In the genomic region with DNA sequence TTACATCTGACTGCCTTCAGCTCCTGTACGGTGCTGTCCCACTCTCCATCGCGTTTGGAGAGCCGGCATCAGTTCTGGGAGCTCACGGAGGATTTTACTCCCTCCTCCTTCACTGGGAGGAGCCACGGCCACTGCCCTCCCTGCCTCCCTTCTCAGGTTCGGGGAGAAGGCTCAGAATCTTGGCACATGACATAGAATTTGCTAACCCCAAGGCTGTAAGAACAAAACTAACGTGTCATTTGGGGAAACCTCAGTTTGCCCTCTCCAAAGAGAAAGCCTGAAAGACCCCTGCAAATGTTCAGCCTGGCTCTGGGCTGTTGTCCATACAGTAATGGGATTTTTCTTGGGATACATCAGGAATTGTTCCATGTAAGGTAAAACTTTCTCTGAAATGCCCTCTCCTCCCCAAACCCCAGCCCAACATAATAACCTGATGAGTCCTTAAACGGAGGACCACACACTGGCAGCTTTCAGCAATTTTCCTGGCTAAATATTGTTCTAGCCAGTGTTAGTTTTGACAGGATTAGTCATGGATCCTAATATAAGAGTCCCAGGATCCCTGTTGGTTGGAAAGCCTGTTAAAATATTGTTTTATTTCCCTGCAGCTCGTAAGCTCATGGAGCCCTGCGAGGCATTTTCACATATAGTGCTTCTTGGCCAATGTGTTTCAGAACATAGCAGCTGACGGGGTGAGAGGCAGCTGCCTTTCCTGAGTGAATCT, we compare ENCODE assay signal across 1 cellular context.
TF ChIP-seq lines count a peak whose summit lies in the region.

No MANE protein-coding gene starts in this region.

TF ChIP-seq in H1, 55 proteins besides CTCF, POLR2A, EP300 and RAD21:
- TF ChIP-seq CEBPB (IDR thresholded peaks at IDR 0.05; ENCODE audit: low read depth, low read length) (no peak), SIX5 (IDR thresholded peaks at IDR 0.05; ENCODE audit: low read depth, low read length) (no peak), CREB1 (IDR thresholded peaks at IDR 0.05) (no peak), KDM5A (IDR thresholded peaks at IDR 0.05; ENCODE audit: low read length) (no peak)
- TF ChIP-seq, protein P1, sequence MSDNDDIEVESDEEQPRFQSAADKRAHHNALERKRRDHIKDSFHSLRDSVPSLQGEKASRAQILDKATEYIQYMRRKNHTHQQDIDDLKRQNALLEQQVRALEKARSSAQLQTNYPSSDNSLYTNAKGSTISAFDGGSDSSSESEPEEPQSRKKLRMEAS (IDR thresholded peaks at IDR 0.05), result no peak
- TF ChIP-seq, protein P2, sequence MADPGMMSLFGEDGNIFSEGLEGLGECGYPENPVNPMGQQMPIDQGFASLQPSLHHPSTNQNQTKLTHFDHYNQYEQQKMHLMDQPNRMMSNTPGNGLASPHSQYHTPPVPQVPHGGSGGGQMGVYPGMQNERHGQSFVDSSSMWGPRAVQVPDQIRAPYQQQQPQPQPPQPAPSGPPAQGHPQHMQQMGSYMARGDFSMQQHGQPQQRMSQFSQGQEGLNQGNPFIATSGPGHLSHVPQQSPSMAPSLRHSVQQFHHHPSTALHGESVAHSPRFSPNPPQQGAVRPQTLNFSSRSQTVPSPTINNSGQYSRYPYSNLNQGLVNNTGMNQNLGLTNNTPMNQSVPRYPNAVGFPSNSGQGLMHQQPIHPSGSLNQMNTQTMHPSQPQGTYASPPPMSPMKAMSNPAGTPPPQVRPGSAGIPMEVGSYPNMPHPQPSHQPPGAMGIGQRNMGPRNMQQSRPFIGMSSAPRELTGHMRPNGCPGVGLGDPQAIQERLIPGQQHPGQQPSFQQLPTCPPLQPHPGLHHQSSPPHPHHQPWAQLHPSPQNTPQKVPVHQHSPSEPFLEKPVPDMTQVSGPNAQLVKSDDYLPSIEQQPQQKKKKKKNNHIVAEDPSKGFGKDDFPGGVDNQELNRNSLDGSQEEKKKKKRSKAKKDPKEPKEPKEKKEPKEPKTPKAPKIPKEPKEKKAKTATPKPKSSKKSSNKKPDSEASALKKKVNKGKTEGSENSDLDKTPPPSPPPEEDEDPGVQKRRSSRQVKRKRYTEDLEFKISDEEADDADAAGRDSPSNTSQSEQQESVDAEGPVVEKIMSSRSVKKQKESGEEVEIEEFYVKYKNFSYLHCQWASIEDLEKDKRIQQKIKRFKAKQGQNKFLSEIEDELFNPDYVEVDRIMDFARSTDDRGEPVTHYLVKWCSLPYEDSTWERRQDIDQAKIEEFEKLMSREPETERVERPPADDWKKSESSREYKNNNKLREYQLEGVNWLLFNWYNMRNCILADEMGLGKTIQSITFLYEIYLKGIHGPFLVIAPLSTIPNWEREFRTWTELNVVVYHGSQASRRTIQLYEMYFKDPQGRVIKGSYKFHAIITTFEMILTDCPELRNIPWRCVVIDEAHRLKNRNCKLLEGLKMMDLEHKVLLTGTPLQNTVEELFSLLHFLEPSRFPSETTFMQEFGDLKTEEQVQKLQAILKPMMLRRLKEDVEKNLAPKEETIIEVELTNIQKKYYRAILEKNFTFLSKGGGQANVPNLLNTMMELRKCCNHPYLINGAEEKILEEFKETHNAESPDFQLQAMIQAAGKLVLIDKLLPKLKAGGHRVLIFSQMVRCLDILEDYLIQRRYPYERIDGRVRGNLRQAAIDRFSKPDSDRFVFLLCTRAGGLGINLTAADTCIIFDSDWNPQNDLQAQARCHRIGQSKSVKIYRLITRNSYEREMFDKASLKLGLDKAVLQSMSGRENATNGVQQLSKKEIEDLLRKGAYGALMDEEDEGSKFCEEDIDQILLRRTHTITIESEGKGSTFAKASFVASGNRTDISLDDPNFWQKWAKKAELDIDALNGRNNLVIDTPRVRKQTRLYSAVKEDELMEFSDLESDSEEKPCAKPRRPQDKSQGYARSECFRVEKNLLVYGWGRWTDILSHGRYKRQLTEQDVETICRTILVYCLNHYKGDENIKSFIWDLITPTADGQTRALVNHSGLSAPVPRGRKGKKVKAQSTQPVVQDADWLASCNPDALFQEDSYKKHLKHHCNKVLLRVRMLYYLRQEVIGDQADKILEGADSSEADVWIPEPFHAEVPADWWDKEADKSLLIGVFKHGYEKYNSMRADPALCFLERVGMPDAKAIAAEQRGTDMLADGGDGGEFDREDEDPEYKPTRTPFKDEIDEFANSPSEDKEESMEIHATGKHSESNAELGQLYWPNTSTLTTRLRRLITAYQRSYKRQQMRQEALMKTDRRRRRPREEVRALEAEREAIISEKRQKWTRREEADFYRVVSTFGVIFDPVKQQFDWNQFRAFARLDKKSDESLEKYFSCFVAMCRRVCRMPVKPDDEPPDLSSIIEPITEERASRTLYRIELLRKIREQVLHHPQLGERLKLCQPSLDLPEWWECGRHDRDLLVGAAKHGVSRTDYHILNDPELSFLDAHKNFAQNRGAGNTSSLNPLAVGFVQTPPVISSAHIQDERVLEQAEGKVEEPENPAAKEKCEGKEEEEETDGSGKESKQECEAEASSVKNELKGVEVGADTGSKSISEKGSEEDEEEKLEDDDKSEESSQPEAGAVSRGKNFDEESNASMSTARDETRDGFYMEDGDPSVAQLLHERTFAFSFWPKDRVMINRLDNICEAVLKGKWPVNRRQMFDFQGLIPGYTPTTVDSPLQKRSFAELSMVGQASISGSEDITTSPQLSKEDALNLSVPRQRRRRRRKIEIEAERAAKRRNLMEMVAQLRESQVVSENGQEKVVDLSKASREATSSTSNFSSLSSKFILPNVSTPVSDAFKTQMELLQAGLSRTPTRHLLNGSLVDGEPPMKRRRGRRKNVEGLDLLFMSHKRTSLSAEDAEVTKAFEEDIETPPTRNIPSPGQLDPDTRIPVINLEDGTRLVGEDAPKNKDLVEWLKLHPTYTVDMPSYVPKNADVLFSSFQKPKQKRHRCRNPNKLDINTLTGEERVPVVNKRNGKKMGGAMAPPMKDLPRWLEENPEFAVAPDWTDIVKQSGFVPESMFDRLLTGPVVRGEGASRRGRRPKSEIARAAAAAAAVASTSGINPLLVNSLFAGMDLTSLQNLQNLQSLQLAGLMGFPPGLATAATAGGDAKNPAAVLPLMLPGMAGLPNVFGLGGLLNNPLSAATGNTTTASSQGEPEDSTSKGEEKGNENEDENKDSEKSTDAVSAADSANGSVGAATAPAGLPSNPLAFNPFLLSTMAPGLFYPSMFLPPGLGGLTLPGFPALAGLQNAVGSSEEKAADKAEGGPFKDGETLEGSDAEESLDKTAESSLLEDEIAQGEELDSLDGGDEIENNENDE (IDR thresholded peaks at IDR 0.05; ENCODE audit: insufficient replicate concordance, low read length), result no peak
TF ChIP-seq in H1: peak in this region for 0.
